ENCODE assay signal across 9 cellular contexts in the genomic region with DNA sequence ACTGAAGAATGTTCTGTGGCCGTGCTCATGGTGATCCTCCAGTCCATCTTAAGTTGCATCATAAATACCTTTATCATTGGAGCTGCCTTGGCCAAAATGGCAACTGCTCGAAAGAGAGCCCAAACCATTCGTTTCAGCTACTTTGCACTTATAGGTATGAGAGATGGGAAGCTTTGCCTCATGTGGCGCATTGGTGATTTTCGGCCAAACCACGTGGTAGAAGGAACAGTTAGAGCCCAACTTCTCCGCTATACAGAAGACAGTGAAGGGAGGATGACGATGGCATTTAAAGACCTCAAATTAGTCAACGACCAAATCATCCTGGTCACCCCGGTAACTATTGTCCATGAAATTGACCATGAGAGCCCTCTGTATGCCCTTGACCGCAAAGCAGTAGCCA. TPM values are rescaled to one million over a fixed set of nuclear protein-coding genes. Genes with fewer than 3 reads are reported as not detected.
"Had no signal": no experiment of that assay in that cellular context is flagged by ENCODE, and none has a peak within 500 bp of the region (broad histone marks: within the 10 kb centered on the region; RNA-seq: fewer than 3 reads in every experiment).

No MANE protein-coding gene starts in this region.

- DNase-seq: IMR-90, KBM-7, KG1 had no signal

- H3K9ac ChIP-seq: KMS-11 had no signal

- H3K27ac ChIP-seq: HL-60, KMS-11 had no signal

- H3K4me2 ChIP-seq: KMS-11 had no signal

- FAIRE-seq: HTR-8/SVneo had no signal

RNA-seq across cellular contexts. Expression of gene KCNJ2, which starts 36.8 kb away (rescaled TPM):
- polyA plus RNA-seq: IgD-negative memory B cell had no signal

RNA-seq across cellular contexts. Expression of gene KCNJ16, which starts 57.5 kb away (rescaled TPM):
- total RNA-seq: HT-29, HT1080, IMR-90 had no signal
- polyA plus RNA-seq: IgD-negative memory B cell, IMR-90 had no signal
